8 cellular contexts compared by ENCODE assay signal in genomic region chr11:33256808-33257159, GRCh38. TPM values are rescaled to one million over a fixed set of nuclear protein-coding genes. Genes with fewer than 3 reads are reported as not detected.
DNase-seq lines count a peak whose midpoint lies in the region; ATAC-seq and TF ChIP-seq lines count a peak whose summit lies in the region.

No MANE protein-coding gene starts in this region.

- H3K36me3 ChIP-seq in GM23248 (ENCODE audit: low read depth), result no peaks in the 10 kb centered on the region
- H3K36me3 ChIP-seq in SK-N-MC (ENCODE audit: insufficient read depth, low read length), result no peaks in the 10 kb centered on the region
- no peaks in the 10 kb centered on the region for H3K36me3 ChIP-seq in skeletal muscle satellite cell (ENCODE audit: insufficient read depth, low read length)

- H3K4me2 ChIP-seq in GM23248 (ENCODE audit: unreplicated experiment) (peak overlapping the region; percentile 83), skeletal muscle satellite cell (ENCODE audit: low read length) (peak overlapping the region; percentile 84)

- WGBS in GM23248 (ENCODE audit: low coverage in 1 of 2, low lambda C conversion rate in 2 of 2, missing lambda C conversion rate in 2 of 2), 2 experiments, result 0 to 2% methylated on average over 16 of the region's 16 CpGs

- ATAC-seq in HG03457 (IDR thresholded peaks at IDR 0.05; ENCODE audit: unreplicated experiment), result no peak

- peak overlapping the region; percentile 78 for H2AFZ ChIP-seq in GM23248

- H3K27ac ChIP-seq in GM23248 (peak overlapping the region; percentile 100), SK-N-MC (peak overlapping the region; percentile 82)

- peaks cover 19% of the 10 kb centered on the region for H3K4me1 ChIP-seq in GM23248 (ENCODE audit: insufficient read depth)
- H3K4me1 ChIP-seq in skeletal muscle satellite cell (ENCODE audit: control insufficient read depth, insufficient read depth, low read length), result peaks cover 17% of the 10 kb centered on the region

- DNase-seq in GM23248 (no peak), SK-N-MC (ENCODE audit: low read depth, low spot score) (no peak), foreskin fibroblast (no peak), NCI-H187 (lab: John Stamatoyannopoulos, UW) (no peak), NAMALWA (ENCODE audit: low spot score) (no peak)
- DNase-seq in effector CD4-positive, alpha-beta T cell, result no peak

- no peaks in the 10 kb centered on the region for H3K9me2 ChIP-seq in GM23248 (ENCODE audit: insufficient read depth)

- H4K20me1 ChIP-seq in GM23248 (ENCODE audit: insufficient read depth), result peaks cover 21% of the 10 kb centered on the region

- H3K79me2 ChIP-seq in GM23248 (ENCODE audit: insufficient read depth), result peaks cover 50% of the 10 kb centered on the region

- in situ Hi-C loops in GM23248 (cut with MboI), result no loop called here

- H3K9ac ChIP-seq in GM23248 (peak overlapping the region; percentile 100), SK-N-MC (ENCODE audit: insufficient read length) (peak overlapping the region; percentile 96), skeletal muscle satellite cell (ENCODE audit: low read depth, low read length) (peak overlapping the region; percentile 100)

- H3K27me3 ChIP-seq in GM23248 (replicated peaks; ENCODE audit: insufficient read depth), result no peaks in the 10 kb centered on the region
- no peaks in the 10 kb centered on the region for H3K27me3 ChIP-seq in skeletal muscle satellite cell (ENCODE audit: control insufficient read depth, insufficient read depth, low read length)

- H3K9me3 ChIP-seq in GM23248 (ENCODE audit: low read depth) (no peaks in the 10 kb centered on the region), SK-N-MC (ENCODE audit: low read depth, low read length) (no peaks in the 10 kb centered on the region), skeletal muscle satellite cell (replicated peaks; ENCODE audit: low read length) (no peaks in the 10 kb centered on the region)

- H3K4me3 ChIP-seq in GM23248 (peak overlapping the region; percentile 89), SK-N-MC (peak overlapping the region; percentile 88), foreskin fibroblast (ENCODE audit: low read depth in 1 of 2, low read length in 2 of 2) (peak overlapping the region; percentile 58 to 68), skeletal muscle satellite cell (ENCODE audit: low read length) (peak overlapping the region; percentile 84)

- no peak for TF ChIP-seq CTCF in foreskin fibroblast (IDR thresholded peaks at IDR 0.05; ENCODE audit: low read depth, low read length)

- peaks cover 40% of the 10 kb centered on the region for H3F3A ChIP-seq in GM23248 (ENCODE audit: insufficient read depth)

RNA-seq across cellular contexts. Expression of gene HIPK3, which starts 0.4 kb away (rescaled TPM):
- 72.1 and 82.9 TPM in 2 replicates for total RNA-seq in GM23248 (2014; rRNA removed; shearing (Covaris generic))
- 16.5 and 17.8 TPM in 2 replicates for polyA plus RNA-seq in GM23248 (2016; fragmentation: Nextera tagmentation; extraction: Ambion mirVana)
- total RNA-seq in skeletal muscle satellite cell (2012; rRNA removed), result 65.9 and 88.5 TPM in 2 replicates
